16 cellular contexts compared by ENCODE assay signal in genomic region chr2:177285892-177286715, GRCh38. TPM values are rescaled to one million over a fixed set of nuclear protein-coding genes. Genes with fewer than 3 reads are reported as not detected.
A peak's percentile ranks its signal among the peaks of the same experiment; 100 is the strongest.
DNase-seq lines count a peak whose midpoint lies in the region; ATAC-seq, FAIRE-seq and TF ChIP-seq lines count a peak whose summit lies in the region.
"Had no signal": no experiment of that assay in that cellular context is flagged by ENCODE, and none has a peak within 500 bp of the region (broad histone marks: within the 10 kb centered on the region; RNA-seq: fewer than 3 reads in every experiment).

No MANE protein-coding gene starts in this region.

- CTCF ChIA-PET in A673 (lab: Charles Lee), result interaction anchor here (1.4 kb wide), 1 partner anchor 10 kb away, joined by 4 read pairs; no protein-coding TSS in a partner anchor

- FAIRE-seq in GM12892 (lab: Jason Lieb, UNC), result no peak
- FAIRE-seq: A204.1, D721Med had no signal

- H3K4me3 ChIP-seq in cardiac muscle cell, result no peak overlapping the region
- no peak overlapping the region for H3K4me3 ChIP-seq in heart left ventricle
- H3K4me3 ChIP-seq in A673 (ENCODE audit: low read depth, low read length, poor library complexity, severe bottlenecking), result no peak overlapping the region

- ATAC-seq in heart left ventricle, result no peak
- no peak for ATAC-seq in GM18873 (IDR thresholded peaks at IDR 0.05; ENCODE audit: low FRiP score, unreplicated experiment)

- H3K27me3 ChIP-seq in cardiac muscle cell, result no peaks in the 10 kb centered on the region
- H3K27me3 ChIP-seq in heart left ventricle, result no peaks in the 10 kb centered on the region
- no peaks in the 10 kb centered on the region for H3K27me3 ChIP-seq in A673 (replicated peaks; ENCODE audit: insufficient read depth, low read depth, low read length, poor library complexity)

- POLR2A ChIA-PET in A673 (lab: Charles Lee; ENCODE audit: low non-redundant PET), result interaction anchor here (0.6 kb wide), 1 partner anchor 75 kb away, joined by 3 read pairs; no protein-coding TSS in a partner anchor

- TF ChIP-seq POLR2A in heart left ventricle (IDR thresholded peaks at IDR 0.05) (no peak), GM12892 (IDR thresholded peaks at IDR 0.05; ENCODE audit: low read depth, low read length) (no peak)

- WGBS in heart left ventricle, 4 donors, result 57 to 78% (median 67%) methylated on average over 2 of the region's 2 CpGs

- TF ChIP-seq CTCF in cardiac muscle cell (IDR thresholded peaks at IDR 0.05; ENCODE audit: low read depth, low read length), result no peak
- no peak for TF ChIP-seq CTCF in heart left ventricle (IDR thresholded peaks at IDR 0.05)
- no peak for TF ChIP-seq CTCF in A673 (conservative IDR thresholded peaks at IDR 0.05; ENCODE audit: low read depth, low read length)

- H3K36me3 ChIP-seq in cardiac muscle cell, result no peaks in the 10 kb centered on the region
- H3K36me3 ChIP-seq in heart left ventricle, result peaks cover 0 to 7% (median 0%) of the 10 kb centered on the region in 9 donors
- H3K36me3 ChIP-seq in A673 (ENCODE audit: insufficient read depth, low read length, poor library complexity, severe bottlenecking), result no peaks in the 10 kb centered on the region

- no TSS peak for BruUV-seq in A673 (replicated peaks; lab: Mats Ljungman, UMichigan)

- H3K9me3 ChIP-seq in cardiac muscle cell (ENCODE audit: low read depth) (no peaks in the 10 kb centered on the region), heart left ventricle (no peaks in the 10 kb centered on the region), A673 (ENCODE audit: low read depth, low read length, poor library complexity, severe bottlenecking) (no peaks in the 10 kb centered on the region)

- no peak for DNase-seq in cardiac muscle cell (ENCODE audit: low read depth in 1 of 2, low spot score in 1 of 2)
- DNase-seq in heart left ventricle, result no peak
- DNase-seq in OCI-M1 (lab: John Stamatoyannopoulos, UW), result peak; percentile 52
- peak; percentile 24 for DNase-seq in kidney tubule cell (ENCODE audit: low spot score)
- no peak for DNase-seq in GM12892 (ENCODE audit: insufficient read length)
- DNase-seq in A673 (ENCODE audit: low spot score), result no peak
- DNase-seq: HCEC 1CT, NCI-H1694 treated with DMSO at 0.1 percent for 48 hours, NCI-H2107, NCI-H2227 treated with DMSO at 0.1 percent for 48 hours, NCI-H510A treated with DMSO at 0.1 percent for 48 hours, NCI-H774 had no signal

- intact Hi-C loops in heart left ventricle (cut with DNase I), result no loop called here
- intact Hi-C loops in A673 (cut with micrococcal nuclease; ENCODE audit: unreplicated experiment), result no loop called here

- H3K27ac ChIP-seq in cardiac muscle cell (peak overlapping the region; percentile 82), heart left ventricle (no peak overlapping the region), A673 (ENCODE audit: low read depth, low read length, poor library complexity, severe bottlenecking) (no peak overlapping the region)
- H3K27ac ChIP-seq: RWPE1 had no signal

- H3K4me1 ChIP-seq in cardiac muscle cell (ENCODE audit: low read depth) (peaks cover 61% of the 10 kb centered on the region), heart left ventricle (peaks cover 0 to 48% (median 18%) of the 10 kb centered on the region in 12 donors), A673 (ENCODE audit: insufficient read depth, low read length, poor library complexity, severe bottlenecking) (peaks cover 40% of the 10 kb centered on the region)

RNA-seq across cellular contexts. Expression of gene NFE2L2, which starts 21.6 kb away (rescaled TPM):
- 56.6 and 70.0 TPM in 2 replicates for total RNA-seq in cardiac muscle cell
- polyA plus RNA-seq in cardiac muscle cell, result 84.5 and 90.5 TPM in 2 replicates
- total RNA-seq in heart left ventricle, result 10 to 100 TPM; 39.2 to 82.5 (median 59.4) TPM
- polyA plus RNA-seq in heart left ventricle, result 10 to 100 TPM; 17.0 to 37.3 TPM
- 26.9 TPM for polyA plus RNA-seq in GM12892 (2012; ENCODE audit: missing spikeins)
- 72.7 and 80.0 TPM in 2 replicates for total RNA-seq in A673 (2021)

Comparison
In these comparisons a context has a peak if more than half of its experiments do, and no peak if none do; other contexts are left out.
1. DNase-seq: peak in OCI-M1 (single experiment) and kidney tubule cell (single experiment); none in cardiac muscle cell (0 of 2), heart left ventricle (0 of 5), GM12892 (single experiment) and A673 (single experiment).